ENCODE assay signal across 14 cellular contexts in genomic region chr7:100079024-100079560, GRCh38. TPM values are rescaled to one million over a fixed set of nuclear protein-coding genes. Genes with fewer than 3 reads are reported as not detected.
A peak's percentile ranks its signal among the peaks of the same experiment; 100 is the strongest.
DNase-seq lines count a peak whose midpoint lies in the region; ATAC-seq and TF ChIP-seq lines count a peak whose summit lies in the region.
"Had no signal": no experiment of that assay in that cellular context is flagged by ENCODE, and none has a peak within 500 bp of the region (broad histone marks: within the 10 kb centered on the region; RNA-seq: fewer than 3 reads in every experiment).

No MANE protein-coding gene starts in this region.

- H3K79me2 ChIP-seq in trophoblast cell (ENCODE audit: control insufficient read depth, insufficient read depth, low read length, poor library complexity) = peaks cover 15% of the 10 kb centered on the region

- no peak overlapping the region for H3K23ac ChIP-seq in trophoblast cell (ENCODE audit: low read length)

- intact Hi-C loops in Calu3 (cut with micrococcal nuclease; ENCODE audit: unreplicated experiment) (no loop called here), left ventricle myocardium superior (cut with micrococcal nuclease) (no loop called here)

- POLR2A ChIA-PET in RWPE1 (lab: Yijun Ruan, JAX; ENCODE audit: low non-redundant PET) = no interaction called here

- no peak overlapping the region for H2BK5ac ChIP-seq in trophoblast cell (ENCODE audit: low read depth, low read length, poor library complexity)

- H3K4me1 Mint-ChIP-seq in Calu3 (ENCODE audit: low read depth, unreplicated experiment) = peaks cover 11% of the 10 kb centered on the region
- H3K4me1 Mint-ChIP-seq in glutamatergic neuron (ENCODE audit: low read depth, unreplicated experiment) = peaks cover 11% of the 10 kb centered on the region

- H3K36me3 Mint-ChIP-seq in Calu3 (ENCODE audit: insufficient read depth, unreplicated experiment) (peaks cover 75% of the 10 kb centered on the region), glutamatergic neuron (ENCODE audit: unreplicated experiment) (peaks cover 30% of the 10 kb centered on the region)

- peak overlapping the region; percentile 74 for H3K4ac ChIP-seq in trophoblast cell (ENCODE audit: low read depth, low read length)

- no peak overlapping the region for H2BK12ac ChIP-seq in trophoblast cell (ENCODE audit: low read length)

- H2AK5ac ChIP-seq in trophoblast cell (ENCODE audit: low read length) = no peak overlapping the region

- no peak overlapping the region for H3K18ac ChIP-seq in trophoblast cell (ENCODE audit: low read length)

- H4K8ac ChIP-seq in trophoblast cell (ENCODE audit: low read depth, low read length) = no peak overlapping the region

- CTCF ChIA-PET in Calu3 (lab: Charles Lee) = interaction anchor here (0.7 kb wide), 1 partner anchor 9 kb away, joined by 3 read pairs; no protein-coding TSS in a partner anchor
- CTCF ChIA-PET in RWPE1 (lab: Yijun Ruan, JAX) = interaction anchor here (0.6 kb wide), 2 partner anchors 9 to 128 kb away, joined by 3 to 4 read pairs; no protein-coding TSS in a partner anchor

- ATAC-seq in GM18861 (IDR thresholded peaks at IDR 0.05; ENCODE audit: unreplicated experiment) (no peak), GM21619 (IDR thresholded peaks at IDR 0.05; ENCODE audit: unreplicated experiment) (no peak), left ventricle myocardium superior (no peak)

- H3K9me3 ChIP-seq in trophoblast cell (ENCODE audit: insufficient read depth, low read depth, low read length) = peaks cover 6% of the 10 kb centered on the region

- H3K27ac Mint-ChIP-seq in Calu3 (ENCODE audit: unreplicated experiment) = no peak overlapping the region
- peak overlapping the region; percentile 52 for H3K27ac Mint-ChIP-seq in glutamatergic neuron (ENCODE audit: unreplicated experiment)
- H3K27ac Mint-ChIP-seq: activated naive CD4-positive, alpha-beta T cell treated with anti-CD3 and anti-CD28 coated beads for 36 hours had no signal

- WGBS in trophoblast cell (ENCODE audit: extremely low coverage, insufficient coverage, insufficient read length) = no CpG with 5 or more reads among the region's 7 CpGs

- no peak overlapping the region for H3K14ac ChIP-seq in trophoblast cell (ENCODE audit: low read length)

- H3K4me3 Mint-ChIP-seq in Calu3 (ENCODE audit: low read depth, unreplicated experiment) (peak overlapping the region; percentile 20), glutamatergic neuron (ENCODE audit: unreplicated experiment) (peak overlapping the region; percentile 83)
- H3K4me3 Mint-ChIP-seq: activated naive CD4-positive, alpha-beta T cell treated with anti-CD3 and anti-CD28 coated beads for 36 hours had no signal

- TF ChIP-seq CTCF in Calu3 (IDR thresholded peaks at IDR 0.05; ENCODE audit: unreplicated experiment) = no peak
- no peak for TF ChIP-seq CTCF in RWPE1 (conservative IDR thresholded peaks at IDR 0.05; ENCODE audit: low read depth)
- TF ChIP-seq CTCF in glutamatergic neuron (IDR thresholded peaks at IDR 0.05; ENCODE audit: partially characterized antibody, unreplicated experiment) = no peak

- no peak for DNase-seq in Calu3
- no peak for DNase-seq in RWPE1 (ENCODE audit: low spot score)
- DNase-seq in glutamatergic neuron = no peak
- no peak for DNase-seq in trophoblast cell
- no peak for DNase-seq in left ventricle myocardium superior
- DNase-seq: activated CD4-positive, CD25-positive, alpha-beta regulatory T cell; activated naive CD4-positive, alpha-beta T cell treated with anti-CD3 and anti-CD28 coated beads for 36 hours; NCI-H1048; NCI-H524; SHP77 had no signal

- no TSS peak for BruUV-seq in Calu3 (replicated peaks; lab: Mats Ljungman, UMichigan)

- H3K4me3 ChIP-seq in trophoblast cell (ENCODE audit: low read depth, low read length) = no peak overlapping the region
- H3K4me3 ChIP-seq: lung, skin epidermis had no signal

- no peak overlapping the region for H4K12ac ChIP-seq in trophoblast cell (ENCODE audit: low read depth, low read length)

- H3K79me1 ChIP-seq in trophoblast cell (ENCODE audit: low read length) = peaks cover 6% of the 10 kb centered on the region

- H3K4me2 ChIP-seq in trophoblast cell (ENCODE audit: low read length) = no peak overlapping the region

- peaks cover 42 to 44% of the 10 kb centered on the region in 2 experiments for H3K36me3 ChIP-seq in trophoblast cell (ENCODE audit: control insufficient read depth in 1 of 2, insufficient read depth in 2 of 2, low read length in 2 of 2)

- H2AFZ ChIP-seq in trophoblast cell (ENCODE audit: insufficient read depth, low read length, poor library complexity) = no peak overlapping the region

- H3K9ac ChIP-seq in trophoblast cell (ENCODE audit: low read length) = no peak overlapping the region

- H3K27me3 Mint-ChIP-seq in Calu3 (ENCODE audit: unreplicated experiment) (no peaks in the 10 kb centered on the region), glutamatergic neuron (ENCODE audit: unreplicated experiment) (peaks cover 21% of the 10 kb centered on the region)

- no peak overlapping the region for H2BK120ac ChIP-seq in trophoblast cell (ENCODE audit: insufficient read depth, low read length, poor library complexity)

- H3K4me1 ChIP-seq in trophoblast cell (ENCODE audit: control insufficient read depth in 1 of 2, insufficient read depth in 2 of 2, low read length in 2 of 2) = peaks cover 2 to 4% of the 10 kb centered on the region in 2 experiments

- H3K9me3 Mint-ChIP-seq in Calu3 (ENCODE audit: low read depth, unreplicated experiment) = peaks cover 3% of the 10 kb centered on the region
- H3K9me3 Mint-ChIP-seq in glutamatergic neuron (ENCODE audit: unreplicated experiment) = peaks cover 18% of the 10 kb centered on the region
- H3K9me3 Mint-ChIP-seq: activated naive CD4-positive, alpha-beta T cell treated with anti-CD3 and anti-CD28 coated beads for 36 hours had no signal

- H3K27ac ChIP-seq in RWPE1 (peak overlapping the region; percentile 14; the same call in 1 of the 2 replicates), trophoblast cell (ENCODE audit: low read depth, low read length) (no peak overlapping the region)

- no peak overlapping the region for H4K91ac ChIP-seq in trophoblast cell (ENCODE audit: low read depth, low read length)

- H3K27me3 ChIP-seq in trophoblast cell (ENCODE audit: insufficient read depth, low read length) = no peaks in the 10 kb centered on the region

RNA-seq across cellular contexts. Expression of gene ZNF3, which starts 2.4 kb away (rescaled TPM):
- 26.7 TPM in 2 replicates for total RNA-seq in Calu3 (2022)
- total RNA-seq in glutamatergic neuron (ENCODE audit: unreplicated experiment) = 87.9 TPM
- 31.8 and 35.0 TPM in 2 replicates for polyA plus RNA-seq in trophoblast cell (2013)
- total RNA-seq in left ventricle myocardium superior = 15.6 TPM

RNA-seq across cellular contexts. Expression of gene COPS6, which starts 9.7 kb away (rescaled TPM):
- 97.1 and 110 TPM in 2 replicates for total RNA-seq in Calu3 (2022)
- 77.4 TPM for total RNA-seq in glutamatergic neuron (ENCODE audit: unreplicated experiment)
- 71.8 and 73.0 TPM in 2 replicates for polyA plus RNA-seq in trophoblast cell (2013)
- total RNA-seq in left ventricle myocardium superior = 126 TPM

RNA-seq across cellular contexts. Expression of gene MCM7, which starts 22.1 kb away (rescaled TPM):
- total RNA-seq in Calu3 (2022) = 122 and 125 TPM in 2 replicates
- 196 TPM for total RNA-seq in glutamatergic neuron (ENCODE audit: unreplicated experiment)
- 146 and 149 TPM in 2 replicates for polyA plus RNA-seq in trophoblast cell (2013)
- 23.9 TPM for total RNA-seq in left ventricle myocardium superior

RNA-seq across cellular contexts. Expression of gene AP4M1, which starts 22.4 kb away (rescaled TPM):
- 12.1 and 13.9 TPM in 2 replicates for total RNA-seq in Calu3 (2022)
- 25.9 TPM for total RNA-seq in glutamatergic neuron (ENCODE audit: unreplicated experiment)
- polyA plus RNA-seq in trophoblast cell (2013) = 11.0 and 11.6 TPM in 2 replicates
- 15.3 TPM for total RNA-seq in left ventricle myocardium superior

RNA-seq across cellular contexts. Expression of gene ZSCAN21, which starts 29.5 kb away (rescaled TPM):
- total RNA-seq in Calu3 (2022) (5.5 and 5.7 TPM in 2 replicates), glutamatergic neuron (ENCODE audit: unreplicated experiment) (26.3 TPM), left ventricle myocardium superior (7.7 TPM)
- polyA plus RNA-seq in trophoblast cell (2013) = 12.9 and 13.0 TPM in 2 replicates
